Comparison of ENCODE assay signal across 20 cellular contexts in the genomic region with DNA sequence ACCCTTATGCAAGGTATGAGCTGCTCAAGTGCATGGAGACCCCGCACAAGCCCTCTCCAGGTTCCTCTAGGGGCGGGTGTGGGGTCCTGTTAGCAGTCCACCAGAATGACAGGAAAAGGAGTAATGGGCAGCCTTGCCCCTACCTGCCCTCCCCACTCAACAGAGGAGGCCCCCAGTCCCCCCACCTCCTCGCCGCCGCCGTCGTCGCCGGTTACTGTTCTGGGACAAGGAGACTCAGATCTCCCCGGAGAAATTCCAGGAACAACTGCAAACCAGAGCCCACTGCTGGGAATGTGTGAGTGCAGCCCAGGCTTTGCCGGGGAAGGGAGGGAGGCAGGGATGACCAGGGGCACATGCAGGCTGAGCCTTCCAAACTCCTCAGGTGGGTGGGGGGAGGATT. TPM values are rescaled to one million over a fixed set of nuclear protein-coding genes. Genes with fewer than 3 reads are reported as not detected.
DNase-seq lines count a peak whose midpoint lies in the region; ATAC-seq and TF ChIP-seq lines count a peak whose summit lies in the region.
"Had no signal": no experiment of that assay in that cellular context is flagged by ENCODE, and none has a peak within 500 bp of the region (broad histone marks: within the 10 kb centered on the region; RNA-seq: fewer than 3 reads in every experiment).

No MANE protein-coding gene starts in this region.

- H3K9me3 Mint-ChIP-seq in mesothelial cell of epicardium (no peaks in the 10 kb centered on the region), progenitor cell of endocrine pancreas (ENCODE audit: low read depth) (no peaks in the 10 kb centered on the region), type B pancreatic cell (no peaks in the 10 kb centered on the region)
- H3K9me3 Mint-ChIP-seq: CD14-positive monocyte; CD8-positive, alpha-beta T cell; H9 had no signal

- POLR2A ChIA-PET in RWPE1 (lab: Yijun Ruan, JAX; ENCODE audit: low non-redundant PET) = no interaction called here

- H3K4me3 ChIP-seq in right cardiac atrium (ENCODE audit: low read length) (no peak overlapping the region), heart right ventricle (no peak overlapping the region)
- H3K4me3 ChIP-seq: BLaER1 had no signal

- H3K27me3 ChIP-seq in right cardiac atrium (ENCODE audit: control insufficient read depth, insufficient read depth) (no peaks in the 10 kb centered on the region), heart right ventricle (no peaks in the 10 kb centered on the region)

- H3K27me3 Mint-ChIP-seq in mesothelial cell of epicardium (ENCODE audit: low read depth) = no peaks in the 10 kb centered on the region
- H3K27me3 Mint-ChIP-seq in progenitor cell of endocrine pancreas = no peaks in the 10 kb centered on the region
- H3K27me3 Mint-ChIP-seq in type B pancreatic cell = no peaks in the 10 kb centered on the region

- intact Hi-C loops in right cardiac atrium (cut with DNase I) (no loop called here), heart right ventricle (cut with DNase I) (no loop called here)

- H3K27ac ChIP-seq in right cardiac atrium (ENCODE audit: low read length) = no peak overlapping the region
- H3K27ac ChIP-seq in heart right ventricle = no peak overlapping the region
- peak overlapping the region; percentile 60 for H3K27ac ChIP-seq in RWPE1

- peak overlapping the region; percentile 59 for H3K27ac Mint-ChIP-seq in mesothelial cell of epicardium
- peak overlapping the region; percentile 84 for H3K27ac Mint-ChIP-seq in progenitor cell of endocrine pancreas
- no peak overlapping the region for H3K27ac Mint-ChIP-seq in type B pancreatic cell
- H3K27ac Mint-ChIP-seq: CD14-positive monocyte; CD8-positive, alpha-beta T cell had no signal

- no peak overlapping the region for H3K4me3 Mint-ChIP-seq in mesothelial cell of epicardium
- no peak overlapping the region for H3K4me3 Mint-ChIP-seq in progenitor cell of endocrine pancreas (ENCODE audit: low read depth)
- no peak overlapping the region for H3K4me3 Mint-ChIP-seq in type B pancreatic cell
- H3K4me3 Mint-ChIP-seq: CD14-positive monocyte; CD8-positive, alpha-beta T cell; H9 had no signal

- ATAC-seq in right cardiac atrium (no peak), heart right ventricle (no peak), HG03457 (IDR thresholded peaks at IDR 0.05; ENCODE audit: unreplicated experiment) (no peak)
- ATAC-seq: CD8-positive, alpha-beta T cell had no signal

- H3K4me1 Mint-ChIP-seq in mesothelial cell of epicardium = peaks cover 38% of the 10 kb centered on the region
- peaks cover 19% of the 10 kb centered on the region for H3K4me1 Mint-ChIP-seq in progenitor cell of endocrine pancreas (ENCODE audit: low read depth)
- H3K4me1 Mint-ChIP-seq in type B pancreatic cell (ENCODE audit: unreplicated experiment) = peaks cover 20% of the 10 kb centered on the region
- H3K4me1 Mint-ChIP-seq: CD14-positive monocyte had no signal

- no peaks in the 10 kb centered on the region for H3K4me1 ChIP-seq in right cardiac atrium (ENCODE audit: control insufficient read depth, insufficient read depth, low read length)
- peaks cover 0 to 19% (median 12%) of the 10 kb centered on the region in 9 donors for H3K4me1 ChIP-seq in heart right ventricle

- 90% methylated on average over 11 of the region's 11 CpGs for WGBS in right cardiac atrium
- WGBS in heart right ventricle, 2 donors = 86 to 89% methylated on average over 11 of the region's 11 CpGs

- CTCF ChIA-PET in RWPE1 (lab: Yijun Ruan, JAX) = interaction anchor here (1.2 kb wide), 1 partner anchor 17 kb away, joined by 3 read pairs; a partner anchor contains a TSS

- DNase-seq in right cardiac atrium (peak in 2 of 3 donors; percentile 21 to 40), heart right ventricle (no peak), RWPE1 (ENCODE audit: low spot score) (no peak), mesothelial cell of epicardium (ENCODE audit: low spot score in 2 of 2, unreplicated experiment in 2 of 2) (no peak), progenitor cell of endocrine pancreas (ENCODE audit: low spot score, unreplicated experiment) (no peak), NCI-H2227 treated with DMSO at 0.1 percent for 48 hours (lab: John Stamatoyannopoulos, UW) (no peak), type B pancreatic cell (ENCODE audit: extremely low spot score, unreplicated experiment) (no peak)
- DNase-seq: 8988T; Calu3; CD8-positive, alpha-beta T cell; DMS79 treated with DMSO at 0.1 percent for 48 hours; GF-D8; GOT3; H9; IMR-90 had no signal

- TF ChIP-seq CTCF in heart right ventricle (IDR thresholded peaks at IDR 0.05) (no peak), RWPE1 (conservative IDR thresholded peaks at IDR 0.05; ENCODE audit: low read depth) (no peak), mesothelial cell of epicardium (IDR thresholded peaks at IDR 0.05; ENCODE audit: unreplicated experiment) (no peak), progenitor cell of endocrine pancreas (IDR thresholded peaks at IDR 0.05; ENCODE audit: unreplicated experiment) (no peak), type B pancreatic cell (conservative IDR thresholded peaks at IDR 0.05) (no peak)

- H3K9me3 ChIP-seq in right cardiac atrium (ENCODE audit: control insufficient read depth, low read length) = no peaks in the 10 kb centered on the region
- H3K9me3 ChIP-seq in heart right ventricle = no peaks in the 10 kb centered on the region
- H3K9me3 ChIP-seq: BLaER1 had no signal

- H3K36me3 Mint-ChIP-seq in mesothelial cell of epicardium = peaks cover 26% of the 10 kb centered on the region
- H3K36me3 Mint-ChIP-seq in progenitor cell of endocrine pancreas (ENCODE audit: insufficient read depth) = peaks cover 37% of the 10 kb centered on the region
- peaks cover 10% of the 10 kb centered on the region for H3K36me3 Mint-ChIP-seq in type B pancreatic cell

- peaks cover 0 to 99% (median 25%) of the 10 kb centered on the region in 9 donors for H3K36me3 ChIP-seq in heart right ventricle

RNA-seq across cellular contexts. Expression of a gene that starts 6.0 kb away (rescaled TPM):
- total RNA-seq in right cardiac atrium (1 to 10 TPM; 1.9 to 5.8 (median 3.2) TPM), heart right ventricle (1 to 10 TPM; 2.5 to 7.0 (median 4.3) TPM), mesothelial cell of epicardium (465 to 486 TPM (median 484 TPM) in 3 replicates), progenitor cell of endocrine pancreas (380 and 408 TPM in 2 replicates), type B pancreatic cell (ENCODE audit: low replicate concordance) (84.2 and 221 TPM in 2 replicates)
- polyA plus RNA-seq in right cardiac atrium (4.1 TPM), heart right ventricle (10 to 100 TPM in 1 of 2 donors, 1 to 10 TPM in 1; 2.5 to 17.7 TPM)

RNA-seq across cellular contexts. Expression of a gene that starts 10.7 kb away (rescaled TPM):
- total RNA-seq in right cardiac atrium (10 to 100 TPM; 10.2 to 22.5 (median 12.1) TPM), heart right ventricle (10 to 100 TPM; 10.1 to 22.5 (median 12.6) TPM), mesothelial cell of epicardium (38.4 to 43.2 TPM (median 39.3 TPM) in 3 replicates), progenitor cell of endocrine pancreas (54.9 and 56.4 TPM in 2 replicates), type B pancreatic cell (ENCODE audit: low replicate concordance) (49.0 and 67.1 TPM in 2 replicates)
- polyA plus RNA-seq in right cardiac atrium (4.1 TPM), heart right ventricle (10 to 100 TPM in 1 of 2 donors, 1 to 10 TPM in 1; 4.4 to 23.8 TPM)

RNA-seq across cellular contexts. Expression of a gene that starts 16.9 kb away (rescaled TPM):
- total RNA-seq in right cardiac atrium (100 to 1,000 TPM in 1 of 4 donors, 10 to 100 TPM in 3; 47.5 to 103 (median 59.0) TPM), heart right ventricle (100 to 1,000 TPM in 1 of 10 donors, 10 to 100 TPM in 9; 17.7 to 147 (median 36.7) TPM), mesothelial cell of epicardium (244 to 274 TPM (median 250 TPM) in 3 replicates), progenitor cell of endocrine pancreas (57.4 and 62.4 TPM in 2 replicates), type B pancreatic cell (ENCODE audit: low replicate concordance) (60.0 and 63.4 TPM in 2 replicates)
- polyA plus RNA-seq in right cardiac atrium (44.5 TPM), heart right ventricle (10 to 100 TPM; 28.2 to 64.1 TPM)

RNA-seq across cellular contexts. Expression of a gene that starts 17.3 kb away (rescaled TPM):
- total RNA-seq in right cardiac atrium (10 to 100 TPM; 26.4 to 37.6 (median 30.4) TPM), heart right ventricle (10 to 100 TPM; 14.2 to 31.3 (median 18.7) TPM), mesothelial cell of epicardium (44.9 to 45.8 TPM (median 45.7 TPM) in 3 replicates), progenitor cell of endocrine pancreas (52.9 and 56.2 TPM in 2 replicates), type B pancreatic cell (ENCODE audit: low replicate concordance) (50.5 and 60.7 TPM in 2 replicates)
- polyA plus RNA-seq in right cardiac atrium (14.8 TPM), heart right ventricle (10 to 100 TPM; 10.8 to 36.4 TPM)

RNA-seq across cellular contexts. Expression of a gene that starts 27.6 kb away (rescaled TPM):
- total RNA-seq in right cardiac atrium (under 1 TPM in 2 of 4 donors, not detected in 2; 0.18 to 0.37 TPM), heart right ventricle (under 1 TPM in 1 of 10 donors, not detected in 9; 0.28 TPM), mesothelial cell of epicardium (0.29 to 0.49 TPM (median 0.31 TPM) in 3 replicates), progenitor cell of endocrine pancreas (0.29 TPM in 1 of 2 replicates, not detected in the other), type B pancreatic cell (ENCODE audit: low replicate concordance) (0.48 and 0.53 TPM in 2 replicates)
- polyA plus RNA-seq in right cardiac atrium (not detected), heart right ventricle (under 1 TPM in 1 of 2 donors, not detected in 1; 0.22 TPM)
- total RNA-seq: H9, HT-29, IMR-90 had no signal
- polyA plus RNA-seq: AG04450, IMR-90 had no signal

Comparison
In these comparisons a context has a peak if more than half of its experiments do, and no peak if none do; other contexts are left out.
1. DNase-seq: peak in right cardiac atrium (2 of 3); none in heart right ventricle (0 of 2), RWPE1 (single experiment), mesothelial cell of epicardium (0 of 2), progenitor cell of endocrine pancreas (single experiment), NCI-H2227 treated with DMSO at 0.1 percent for 48 hours (single experiment) and type B pancreatic cell (single experiment).
2. RNA of a gene that starts 6.0 kb away (total RNA-seq): 465 to 486 TPM in mesothelial cell of epicardium, 380 to 408 TPM in progenitor cell of endocrine pancreas and 84.2 to 221 TPM in type B pancreatic cell; 2.5 to 7.0 TPM in heart right ventricle and 1.9 to 5.8 TPM in right cardiac atrium; every median in the first group is over 10 times any median in the second.